Comparison of ENCODE assay signal across 8 cellular contexts in the genomic region with DNA sequence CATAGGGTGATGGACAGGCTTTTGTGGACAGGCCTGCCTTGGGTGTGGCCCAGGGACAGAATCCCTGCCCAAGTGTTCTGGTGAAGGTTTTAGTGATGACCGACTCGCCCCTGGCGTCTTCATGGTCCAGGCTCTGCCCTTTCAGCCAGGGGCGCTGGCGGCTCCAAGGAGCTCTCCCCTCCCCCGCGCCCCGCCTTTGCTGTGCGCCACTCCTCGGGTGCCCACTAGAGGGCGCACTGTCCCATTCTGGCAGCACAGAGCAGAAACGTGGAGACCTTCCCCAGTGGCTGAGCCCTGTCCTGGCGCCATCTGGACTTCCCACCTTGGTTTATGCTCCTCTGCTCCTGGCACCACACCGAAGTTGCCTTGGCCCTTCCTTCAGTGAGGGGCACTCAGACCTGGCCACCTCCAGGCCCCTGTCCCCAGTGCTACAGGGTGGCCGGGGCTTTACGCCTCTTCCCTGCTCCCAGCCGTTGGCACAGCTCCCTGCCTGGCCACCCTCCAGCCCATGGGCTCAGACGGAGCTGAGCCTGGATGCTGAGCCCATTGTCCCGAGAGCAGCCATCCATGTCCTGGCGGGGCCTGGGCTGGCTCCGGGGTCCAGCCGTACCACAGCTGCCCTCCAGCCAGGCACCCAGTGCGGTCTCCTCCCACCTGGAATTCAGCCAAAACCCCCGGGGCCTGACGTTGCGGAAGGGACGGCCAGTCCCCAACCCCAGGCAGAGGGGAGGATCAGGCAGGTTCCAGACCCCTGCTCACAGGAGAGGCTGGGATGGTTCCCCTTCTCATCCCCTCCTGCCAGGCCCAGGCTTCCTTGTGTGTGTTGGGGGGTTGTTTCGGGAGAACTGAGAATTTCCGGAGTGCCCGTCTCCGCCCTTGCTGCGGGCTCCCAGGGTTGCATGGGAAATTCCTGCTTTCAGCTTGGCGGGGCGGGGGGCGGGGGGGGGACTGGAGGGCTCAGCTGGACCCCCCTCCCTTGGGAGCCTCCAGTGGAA. TPM values are rescaled to one million over a fixed set of nuclear protein-coding genes. Genes with fewer than 3 reads are reported as not detected.
DNase-seq lines count a peak whose midpoint lies in the region; ATAC-seq and TF ChIP-seq lines count a peak whose summit lies in the region.

No MANE protein-coding gene starts in this region.

- peak; percentile 94 for DNase-seq in DMS 273 (lab: John Stamatoyannopoulos, UW; ENCODE audit: unreplicated experiment)
- peak; percentile 84 for DNase-seq in M059J (ENCODE audit: low read depth)
- DNase-seq in SHP77 (lab: John Stamatoyannopoulos, UW), result peak; percentile 65 to 81
- peak; percentile 88 for DNase-seq in activated gamma-delta T cell treated with Interleukin-2 at 50 U/mL for 16 hours
- DNase-seq in fibroblast of villous mesenchyme (ENCODE audit: low read depth), result peak; percentile 87
- peak; percentile 92 for DNase-seq in neural progenitor cell (ENCODE audit: low spot score)

- peaks cover 47% of the 10 kb centered on the region for H3K4me1 Mint-ChIP-seq in neural progenitor cell

- H3K9me3 ChIP-seq in neural progenitor cell (ENCODE audit: low read depth) (no peaks in the 10 kb centered on the region), subcutaneous abdominal adipose tissue (ENCODE audit: control insufficient read depth in 5 of 5, low read length in 5 of 5) (no peaks in the 10 kb centered on the region)

- H3K4me3 ChIP-seq in fibroblast of villous mesenchyme (ENCODE audit: low read depth, low read length) (peak overlapping the region; percentile 60), neural progenitor cell (peak overlapping the region; percentile 9), subcutaneous abdominal adipose tissue (ENCODE audit: low read depth in 1 of 5, low read length in 5 of 5) (peak overlapping the region; percentile 44 to 76 (median 58))

- H2AFZ ChIP-seq in neural progenitor cell (replicated peaks), result peak overlapping the region; percentile 3

- H3F3A ChIP-seq in neural progenitor cell (ENCODE audit: low read depth), result peaks cover 8% of the 10 kb centered on the region

- H3K79me2 ChIP-seq in neural progenitor cell (ENCODE audit: low read depth), result no peaks in the 10 kb centered on the region

- ATAC-seq in GM21825 (IDR thresholded peaks at IDR 0.05; ENCODE audit: unreplicated experiment), result peak; percentile 45

- peak overlapping the region; percentile 59 for H3K4me2 ChIP-seq in neural progenitor cell

- H3K27ac ChIP-seq in neural progenitor cell, result no peak overlapping the region
- H3K27ac ChIP-seq in subcutaneous abdominal adipose tissue (ENCODE audit: low read depth, low read length), result peak overlapping the region; percentile 85

- H3K9ac ChIP-seq in neural progenitor cell (no peak overlapping the region), subcutaneous abdominal adipose tissue (ENCODE audit: low read length in 5 of 5) (peak overlapping the region in 4 of 5 donors; percentile 58 to 76 (median 70))

- peaks cover 36% of the 10 kb centered on the region for H4K20me1 ChIP-seq in neural progenitor cell (ENCODE audit: low read depth)

- peaks cover 15% of the 10 kb centered on the region for H3K27me3 Mint-ChIP-seq in neural progenitor cell (ENCODE audit: insufficient read depth, low read depth)

- H3K27me3 ChIP-seq in neural progenitor cell, result peaks cover 93% of the 10 kb centered on the region
- peaks cover 0 to 10% (median 2%) of the 10 kb centered on the region in 5 donors for H3K27me3 ChIP-seq in subcutaneous abdominal adipose tissue (ENCODE audit: control insufficient read depth in 5 of 5, insufficient read depth in 4 of 5, low read length in 5 of 5)

- H3K9me3 Mint-ChIP-seq in neural progenitor cell, result no peaks in the 10 kb centered on the region

- H3K36me3 Mint-ChIP-seq in neural progenitor cell, result no peaks in the 10 kb centered on the region

- H3K4me3 Mint-ChIP-seq in neural progenitor cell, result peak overlapping the region; percentile 38

- H3K4me1 ChIP-seq in neural progenitor cell (peaks cover 34% of the 10 kb centered on the region), subcutaneous abdominal adipose tissue (ENCODE audit: control insufficient read depth in 5 of 5, insufficient read depth in 5 of 5, low read length in 5 of 5) (peaks cover 21 to 81% (median 72%) of the 10 kb centered on the region in 5 donors)

- H3K36me3 ChIP-seq in neural progenitor cell (no peaks in the 10 kb centered on the region), subcutaneous abdominal adipose tissue (ENCODE audit: control insufficient read depth in 5 of 5, insufficient read depth in 5 of 5, low read length in 5 of 5) (peaks cover 0 to 8% (median 6%) of the 10 kb centered on the region in 5 donors)

- H3K27ac Mint-ChIP-seq in neural progenitor cell, result peak overlapping the region; percentile 92

- TF ChIP-seq CTCF in fibroblast of villous mesenchyme (IDR thresholded peaks at IDR 0.05; ENCODE audit: insufficient read depth, low read depth, low read length) (peak; percentile 98), neural progenitor cell (IDR thresholded peaks at IDR 0.05) (peak; percentile 96)

RNA-seq across cellular contexts. Expression of a gene that starts 5.6 kb away (rescaled TPM):
- total RNA-seq in M059J (2014; rRNA removed; shearing (Covaris generic)), result not detected in 2 replicates
- total RNA-seq in fibroblast of villous mesenchyme (1.3 and 2.6 TPM in 2 replicates), neural progenitor cell (ENCODE audit: low replicate concordance) (2.6 TPM in 1 of 2 replicates, not detected in the other)

RNA-seq across cellular contexts. Expression of a gene that starts 6.5 kb away (rescaled TPM):
- 93.9 and 114 TPM in 2 replicates for total RNA-seq in M059J (2014; rRNA removed; shearing (Covaris generic))
- total RNA-seq in fibroblast of villous mesenchyme, result 8.6 and 18.0 TPM in 2 replicates
- total RNA-seq in neural progenitor cell (ENCODE audit: low replicate concordance), result 0.30 and 3.5 TPM in 2 replicates

RNA-seq across cellular contexts. Expression of a gene that starts 9.9 kb away (rescaled TPM):
- 10.2 and 22.4 TPM in 2 replicates for total RNA-seq in M059J (2014; rRNA removed; shearing (Covaris generic))
- total RNA-seq in fibroblast of villous mesenchyme (7.3 and 8.4 TPM in 2 replicates), neural progenitor cell (ENCODE audit: low replicate concordance) (3.6 and 25.0 TPM in 2 replicates)

RNA-seq across cellular contexts. Expression of a gene that starts 45.3 kb away (rescaled TPM):
- total RNA-seq in M059J (2014; rRNA removed; shearing (Covaris generic)), result 1.9 and 5.4 TPM in 2 replicates
- total RNA-seq in fibroblast of villous mesenchyme, result 2.9 and 5.2 TPM in 2 replicates
- 0.90 and 3.6 TPM in 2 replicates for total RNA-seq in neural progenitor cell (ENCODE audit: low replicate concordance)

Comparison
In these comparisons a context has a peak if more than half of its experiments do, and no peak if none do; other contexts are left out.
1. H3K4me3 ChIP-seq: peak in every context shown above with its lines; median percentile 60 in fibroblast of villous mesenchyme; 58 in subcutaneous abdominal adipose tissue; 9 in neural progenitor cell.